In genomic region chr10:102397222-102398171, GRCh38 we compare ENCODE assay signal across 10 cellular contexts. TPM values are rescaled to one million over a fixed set of nuclear protein-coding genes. Genes with fewer than 3 reads are reported as not detected.
A peak's percentile ranks its signal among the peaks of the same experiment; 100 is the strongest.
DNase-seq lines count a peak whose midpoint lies in the region; ATAC-seq and TF ChIP-seq lines count a peak whose summit lies in the region.
"Had no signal": no experiment of that assay in that cellular context is flagged by ENCODE, and none has a peak within 500 bp of the region (broad histone marks: within the 10 kb centered on the region; RNA-seq: fewer than 3 reads in every experiment).

No MANE protein-coding gene starts in this region.

- TF ChIP-seq EP300 in esophagus muscularis mucosa (IDR thresholded peaks at IDR 0.05), result no peak

- H3K4me1 ChIP-seq in PC-9 (replicated peaks; ENCODE audit: insufficient read depth) (peaks cover 18% of the 10 kb centered on the region), esophagus muscularis mucosa (peaks cover 32 to 88% (median 82%) of the 10 kb centered on the region in 4 donors)

- DNase-seq in activated naive CD4-positive, alpha-beta T cell treated with anti-CD3 and anti-CD28 coated beads for 36 hours, result no peak
- DNase-seq in activated naive CD4-positive, alpha-beta T cell (lab: John Stamatoyannopoulos, UW), result no peak
- DNase-seq in PC-9 (no peak), esophagus muscularis mucosa (ENCODE audit: extremely low spot score) (no peak), mesenteric fat pad (ENCODE audit: low spot score) (no peak), SK-N-DZ (ENCODE audit: low spot score) (no peak)
- no peak for DNase-seq in stimulated activated naive B cell treated with anti-CD40 and anti-IgM and Interleukin-4, amounts not matched to agents 10 μg/mL and 1 μg/mL and 100 μg/mL, for 72 hours
- DNase-seq: AML-193 had no signal

- no peaks in the 10 kb centered on the region for H3K27me3 Mint-ChIP-seq in activated naive CD4-positive, alpha-beta T cell treated with anti-CD3 and anti-CD28 coated beads for 36 hours (ENCODE audit: low read depth)
- H3K27me3 Mint-ChIP-seq in stimulated activated naive B cell treated with anti-CD40 and anti-IgM and Interleukin-4, amounts not matched to agents 10 μg/mL and 1 μg/mL and 100 μg/mL, for 72 hours, result no peaks in the 10 kb centered on the region

- no peak for ATAC-seq in stimulated activated naive B cell treated with anti-CD40 and anti-IgM and Interleukin-4, amounts not matched to agents 10 μg/mL and 1 μg/mL and 100 μg/mL, for 72 hours (replicated peaks)
- ATAC-seq in HG03108 (IDR thresholded peaks at IDR 0.05; ENCODE audit: unreplicated experiment), result no peak

- H3K4me2 ChIP-seq in PC-9, result peak overlapping the region; percentile 91; the same call in 1 of the 2 replicates

- H3K4me3 ChIP-seq in PC-9, result no peak overlapping the region
- H3K4me3 ChIP-seq in esophagus muscularis mucosa, result peak overlapping the region in 1 of 4 donors; percentile 72

- H3K27ac ChIP-seq in PC-9 (no peak overlapping the region), esophagus muscularis mucosa (replicated peaks in 1 of 4) (peak overlapping the region; percentile 95 to 99 (median 98))

- H3K9me3 Mint-ChIP-seq in activated naive CD4-positive, alpha-beta T cell treated with anti-CD3 and anti-CD28 coated beads for 36 hours, result no peaks in the 10 kb centered on the region
- no peaks in the 10 kb centered on the region for H3K9me3 Mint-ChIP-seq in stimulated activated naive B cell treated with anti-CD40 and anti-IgM and Interleukin-4, amounts not matched to agents 10 μg/mL and 1 μg/mL and 100 μg/mL, for 72 hours

- peaks cover 70% of the 10 kb centered on the region for H3K36me3 Mint-ChIP-seq in activated naive CD4-positive, alpha-beta T cell treated with anti-CD3 and anti-CD28 coated beads for 36 hours (ENCODE audit: low read depth)
- H3K36me3 Mint-ChIP-seq in stimulated activated naive B cell treated with anti-CD40 and anti-IgM and Interleukin-4, amounts not matched to agents 10 μg/mL and 1 μg/mL and 100 μg/mL, for 72 hours, result peaks cover 50 to 70% of the 10 kb centered on the region in 2 donors

- H3F3A ChIP-seq in PC-9 (ENCODE audit: insufficient read depth, low read depth), result peaks cover 4% of the 10 kb centered on the region; the same call in 1 of the 2 replicates

- TF ChIP-seq CTCF in PC-9 (conservative IDR thresholded peaks at IDR 0.05) (no peak), esophagus muscularis mucosa (IDR thresholded peaks at IDR 0.05) (no peak)

- CTCF ChIA-PET in activated naive CD4-positive, alpha-beta T cell treated with anti-CD3 and anti-CD28 coated beads for 36 hours (lab: Charles Lee), result interaction anchor here (0.8 to 5.0 kb wide), 9 partner anchors 9 to 167 kb away, joined by 3 to 46 read pairs (median 17); partner anchors contain the start of gene FBXL15
- CTCF ChIA-PET in PC-9 (lab: Charles Lee), result no interaction called here

- peaks cover 58% of the 10 kb centered on the region for H3K4me1 Mint-ChIP-seq in activated naive CD4-positive, alpha-beta T cell treated with anti-CD3 and anti-CD28 coated beads for 36 hours (ENCODE audit: low read depth)
- peaks cover 43 to 72% of the 10 kb centered on the region in 2 donors for H3K4me1 Mint-ChIP-seq in stimulated activated naive B cell treated with anti-CD40 and anti-IgM and Interleukin-4, amounts not matched to agents 10 μg/mL and 1 μg/mL and 100 μg/mL, for 72 hours

- H3K36me3 ChIP-seq in PC-9 (ENCODE audit: low read depth) (no peaks in the 10 kb centered on the region), esophagus muscularis mucosa (peaks cover 0 to 48% (median 43%) of the 10 kb centered on the region in 4 donors)

- H3K9me2 ChIP-seq in PC-9 (ENCODE audit: insufficient read depth), result no peaks in the 10 kb centered on the region

- peaks cover 5% of the 10 kb centered on the region; the same call in 1 of the 2 replicates for H3K79me2 ChIP-seq in PC-9 (ENCODE audit: low read depth)

- peak overlapping the region; percentile 87 for H3K4me3 Mint-ChIP-seq in activated naive CD4-positive, alpha-beta T cell treated with anti-CD3 and anti-CD28 coated beads for 36 hours
- peak overlapping the region; percentile 92 to 97 for H3K4me3 Mint-ChIP-seq in stimulated activated naive B cell treated with anti-CD40 and anti-IgM and Interleukin-4, amounts not matched to agents 10 μg/mL and 1 μg/mL and 100 μg/mL, for 72 hours

- intact Hi-C loops in activated naive CD4-positive, alpha-beta T cell treated with anti-CD3 and anti-CD28 coated beads for 36 hours (cut with micrococcal nuclease), result no loop called here
- intact Hi-C loops in PC-9 (cut with micrococcal nuclease; ENCODE audit: unreplicated experiment), result loop anchor here (2.0 to 10.0 kb wide), 2 partner anchors 167 to 247 kb away; partner anchors contain the start of gene TRIM8
- intact Hi-C loops in esophagus muscularis mucosa (cut with DNase I), result no loop called here

- no peak overlapping the region for H2AFZ ChIP-seq in PC-9

- H3K27me3 ChIP-seq in PC-9 (ENCODE audit: insufficient read depth, low read depth) (no peaks in the 10 kb centered on the region), esophagus muscularis mucosa (no peaks in the 10 kb centered on the region)

- POLR2A ChIA-PET in PC-9 (lab: Charles Lee; ENCODE audit: unreplicated experiment), result interaction anchor here (0.7 kb wide), 1 partner anchor 32 kb away, joined by 3 read pairs; no protein-coding TSS in a partner anchor

- no peaks in the 10 kb centered on the region for H3K9me3 ChIP-seq in PC-9 (ENCODE audit: insufficient read depth, low read depth)
- H3K9me3 ChIP-seq in esophagus muscularis mucosa, result no peaks in the 10 kb centered on the region

- 87% methylated on average over 14 of the region's 14 CpGs for WGBS in esophagus muscularis mucosa

- no peaks in the 10 kb centered on the region for H4K20me1 ChIP-seq in PC-9 (ENCODE audit: insufficient read depth)

- TF ChIP-seq POLR2A in esophagus muscularis mucosa (IDR thresholded peaks at IDR 0.05; ENCODE audit: low read depth), result no peak

- peak overlapping the region; percentile 99 for H3K27ac Mint-ChIP-seq in activated naive CD4-positive, alpha-beta T cell treated with anti-CD3 and anti-CD28 coated beads for 36 hours
- H3K27ac Mint-ChIP-seq in stimulated activated naive B cell treated with anti-CD40 and anti-IgM and Interleukin-4, amounts not matched to agents 10 μg/mL and 1 μg/mL and 100 μg/mL, for 72 hours, result peak overlapping the region; percentile 100

- no TSS peak for BruUV-seq in PC-9 (replicated peaks; lab: Mats Ljungman, UMichigan)

RNA-seq across cellular contexts. Expression of gene NFKB2, which starts 2.0 kb away (rescaled TPM):
- total RNA-seq in activated naive CD4-positive, alpha-beta T cell treated with anti-CD3 and anti-CD28 coated beads for 36 hours, result 100 to 1,000 TPM; 328 to 345 TPM
- total RNA-seq in PC-9 (2021) (26.3 and 30.8 TPM in 2 replicates), esophagus muscularis mucosa (10 to 100 TPM; 18.7 to 47.0 (median 41.2) TPM), mesenteric fat pad (43.0 TPM)
- polyA plus RNA-seq in SK-N-DZ (2014; cell fraction: cytosol; rRNA removed), result 6.1 and 9.8 TPM in 2 replicates
- polyA plus RNA-seq in SK-N-DZ (2014; cell fraction: nucleus; rRNA removed), result 13.4 and 19.5 TPM in 2 replicates

RNA-seq across cellular contexts. Expression of gene PSD, which starts 21.1 kb away (rescaled TPM):
- total RNA-seq in activated naive CD4-positive, alpha-beta T cell treated with anti-CD3 and anti-CD28 coated beads for 36 hours, result 1 to 10 TPM; 6.2 to 7.2 TPM
- total RNA-seq in PC-9 (2021) (1.6 and 2.3 TPM in 2 replicates), esophagus muscularis mucosa (100 to 1,000 TPM in 2 of 4 donors, 10 to 100 TPM in 2; 88.0 to 268 (median 108) TPM), mesenteric fat pad (not detected)
- 19.2 and 20.4 TPM in 2 replicates for polyA plus RNA-seq in SK-N-DZ (2014; cell fraction: cytosol; rRNA removed)
- 90.7 and 104 TPM in 2 replicates for polyA plus RNA-seq in SK-N-DZ (2014; cell fraction: nucleus; rRNA removed)

RNA-seq across cellular contexts. Expression of gene FBXL15, which starts 23.1 kb away (rescaled TPM):
- total RNA-seq in activated naive CD4-positive, alpha-beta T cell treated with anti-CD3 and anti-CD28 coated beads for 36 hours, result 10 to 100 TPM in 1 of 2 experiments, 1 to 10 TPM in 1; 9.9 to 10.8 TPM
- total RNA-seq in PC-9 (2021) (6.2 and 12.7 TPM in 2 replicates), esophagus muscularis mucosa (10 to 100 TPM; 19.5 to 45.9 (median 29.0) TPM), mesenteric fat pad (15.4 TPM)
- polyA plus RNA-seq in SK-N-DZ (2014; cell fraction: cytosol; rRNA removed), result 34.1 and 42.6 TPM in 2 replicates
- polyA plus RNA-seq in SK-N-DZ (2014; cell fraction: nucleus; rRNA removed), result 47.1 and 53.0 TPM in 2 replicates

RNA-seq across cellular contexts. Expression of gene CUEDC2, which starts 34.9 kb away (rescaled TPM):
- total RNA-seq in activated naive CD4-positive, alpha-beta T cell treated with anti-CD3 and anti-CD28 coated beads for 36 hours, result 10 to 100 TPM; 63.3 to 64.4 TPM
- total RNA-seq in PC-9 (2021) (46.2 and 57.7 TPM in 2 replicates), esophagus muscularis mucosa (10 to 100 TPM; 61.0 to 92.7 (median 71.2) TPM), mesenteric fat pad (42.4 TPM)
- polyA plus RNA-seq in SK-N-DZ (2014; cell fraction: cytosol; rRNA removed), result 130 and 171 TPM in 2 replicates
- 127 and 172 TPM in 2 replicates for polyA plus RNA-seq in SK-N-DZ (2014; cell fraction: nucleus; rRNA removed)

RNA-seq across cellular contexts. Expression of gene C10orf95, which starts 53.8 kb away (rescaled TPM):
- under 1 TPM; 0.14 to 0.15 TPM for total RNA-seq in activated naive CD4-positive, alpha-beta T cell treated with anti-CD3 and anti-CD28 coated beads for 36 hours
- 1.0 and 1.4 TPM in 2 replicates for total RNA-seq in PC-9 (2021)
- 1 to 10 TPM in 1 of 4 donors, not detected in 3; 1.0 TPM for total RNA-seq in esophagus muscularis mucosa
- 0.22 TPM for total RNA-seq in mesenteric fat pad
- polyA plus RNA-seq in SK-N-DZ (2014; cell fraction: cytosol; rRNA removed), result not detected in 2 replicates
- polyA plus RNA-seq in SK-N-DZ (2014; cell fraction: nucleus; rRNA removed), result not detected in 2 replicates
- total RNA-seq: cerebellum had no signal

Comparison
In these comparisons a context has a peak if more than half of its experiments do, and no peak if none do; other contexts are left out.
1. RNA of gene PSD, which starts 21.1 kb away (total RNA-seq): 88.0 to 268 TPM in esophagus muscularis mucosa; 6.2 to 7.2 TPM in activated naive CD4-positive, alpha-beta T cell treated with anti-CD3 and anti-CD28 coated beads for 36 hours, 1.6 to 2.3 TPM in PC-9 and not detected in mesenteric fat pad (single experiment); every median in the first group is over 10 times any median in the second.